Comparison of ENCODE assay signal across 11 cellular contexts in the genomic region with DNA sequence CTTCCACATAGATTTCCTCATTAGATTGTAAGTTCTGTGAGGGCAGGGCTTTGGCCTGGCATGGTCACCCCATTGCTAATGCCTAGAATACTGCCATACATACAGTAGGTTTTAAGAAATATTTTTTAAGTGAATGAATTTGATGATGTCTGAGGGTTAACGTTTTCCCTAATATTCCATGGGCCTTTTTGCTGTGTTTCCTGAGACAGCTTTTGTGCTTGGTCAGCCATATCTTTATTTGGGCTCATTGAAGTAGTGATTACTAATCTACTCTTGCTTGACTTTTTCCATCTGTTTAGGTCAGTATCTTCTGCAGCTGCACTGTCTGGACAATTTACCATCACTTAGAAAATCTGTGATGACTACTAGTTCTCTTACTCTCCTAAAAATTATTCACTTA. TPM values are rescaled to one million over a fixed set of nuclear protein-coding genes. Genes with fewer than 3 reads are reported as not detected.
DNase-seq lines count a peak whose midpoint lies in the region; ATAC-seq, FAIRE-seq and TF ChIP-seq lines count a peak whose summit lies in the region.
"Had no signal": no experiment of that assay in that cellular context is flagged by ENCODE, and none has a peak within 500 bp of the region (broad histone marks: within the 10 kb centered on the region; RNA-seq: fewer than 3 reads in every experiment).

No MANE protein-coding gene starts in this region.

- peaks cover 63% of the 10 kb centered on the region for H3K4me1 ChIP-seq in BLaER1
- peaks cover 29 to 54% of the 10 kb centered on the region in 2 donors for H3K4me1 ChIP-seq in muscle layer of duodenum (ENCODE audit: control insufficient read depth in 1 of 2, insufficient read depth in 2 of 2, low read length in 2 of 2)
- peaks cover 3 to 77% (median 46%) of the 10 kb centered on the region in 3 donors for H3K4me1 ChIP-seq in gastroesophageal sphincter

- H3K4me3 ChIP-seq in BLaER1 = no peak overlapping the region
- H3K4me3 ChIP-seq in muscle layer of duodenum (ENCODE audit: low read depth in 1 of 2, low read length in 2 of 2) = peak overlapping the region in 1 of 2 donors; percentile 8
- H3K4me3 ChIP-seq in gastroesophageal sphincter = no peak overlapping the region

- ATAC-seq in HG02588 (IDR thresholded peaks at IDR 0.05; ENCODE audit: unreplicated experiment) (no peak), gastroesophageal sphincter (no peak)
- ATAC-seq: right cardiac atrium had no signal

- WGBS in gastroesophageal sphincter (ENCODE audit: low coverage in 1 of 2), 2 donors = 0 to 25% methylated on average over 1 of the region's 1 CpG

- H3K4me1 Mint-ChIP-seq in activated naive CD8-positive, alpha-beta T cell treated with anti-CD3 and anti-CD28 coated beads for 36 hours = peaks cover 53% of the 10 kb centered on the region

- no peaks in the 10 kb centered on the region for H3K27me3 Mint-ChIP-seq in activated naive CD8-positive, alpha-beta T cell treated with anti-CD3 and anti-CD28 coated beads for 36 hours

- H3K9ac ChIP-seq in BLaER1 = no peak overlapping the region

- peaks cover 52% of the 10 kb centered on the region for H3K36me3 Mint-ChIP-seq in activated naive CD8-positive, alpha-beta T cell treated with anti-CD3 and anti-CD28 coated beads for 36 hours

- peaks cover 79% of the 10 kb centered on the region for H4K20me1 ChIP-seq in BLaER1

- H3K9me3 ChIP-seq in BLaER1 (no peaks in the 10 kb centered on the region), muscle layer of duodenum (ENCODE audit: control insufficient read depth in 1 of 2, low read length in 2 of 2) (no peaks in the 10 kb centered on the region), gastroesophageal sphincter (no peaks in the 10 kb centered on the region)

- no peaks in the 10 kb centered on the region for H3K27me3 ChIP-seq in BLaER1
- no peaks in the 10 kb centered on the region for H3K27me3 ChIP-seq in muscle layer of duodenum (ENCODE audit: low read depth, low read length)
- no peaks in the 10 kb centered on the region for H3K27me3 ChIP-seq in gastroesophageal sphincter

- no peak for TF ChIP-seq CTCF in gastroesophageal sphincter (IDR thresholded peaks at IDR 0.05)

- H3K27ac ChIP-seq in BLaER1 (no peak overlapping the region), muscle layer of duodenum (ENCODE audit: low read length) (peak overlapping the region; percentile 40), gastroesophageal sphincter (peak overlapping the region in 1 of 4 donors; percentile 63)

- peaks cover 3% of the 10 kb centered on the region for H3K9me3 Mint-ChIP-seq in activated naive CD8-positive, alpha-beta T cell treated with anti-CD3 and anti-CD28 coated beads for 36 hours

- no peak for FAIRE-seq in GM12891 (lab: Jason Lieb, UNC)
- FAIRE-seq: bronchial epithelial cell had no signal

- H3K4me3 Mint-ChIP-seq in activated naive CD8-positive, alpha-beta T cell treated with anti-CD3 and anti-CD28 coated beads for 36 hours = peak overlapping the region; percentile 64

- TF ChIP-seq EP300 in gastroesophageal sphincter (IDR thresholded peaks at IDR 0.05) = no peak

- peak overlapping the region; percentile 61 for H3K4me2 ChIP-seq in BLaER1

- H3K36me3 ChIP-seq in BLaER1 (peaks cover 25% of the 10 kb centered on the region), muscle layer of duodenum (ENCODE audit: control insufficient read depth in 1 of 2, insufficient read depth in 2 of 2, low read length in 2 of 2) (no peaks in the 10 kb centered on the region), gastroesophageal sphincter (peaks cover 0 to 13% of the 10 kb centered on the region in 2 donors)

- H3K27ac Mint-ChIP-seq in activated naive CD8-positive, alpha-beta T cell treated with anti-CD3 and anti-CD28 coated beads for 36 hours = peak overlapping the region; percentile 59

- TF ChIP-seq POLR2A in GM12891 (IDR thresholded peaks at IDR 0.05; ENCODE audit: low read depth, low read length) = no peak
- no peak for TF ChIP-seq POLR2A in gastroesophageal sphincter (IDR thresholded peaks at IDR 0.05)

- no peak for DNase-seq in GM12891 (ENCODE audit: insufficient read length, low spot score)
- DNase-seq in activated naive CD8-positive, alpha-beta T cell treated with anti-CD3 and anti-CD28 coated beads for 36 hours = no peak
- DNase-seq in NCI-H1048 (lab: John Stamatoyannopoulos, UW) = no peak
- no peak for DNase-seq in germinal center (ENCODE audit: low spot score)
- DNase-seq: activated CD4-positive, alpha-beta T cell treated with anti-CD3 and anti-CD28 coated beads for 48 hours; right cardiac atrium had no signal

TF ChIP-seq in GM12891, 5 proteins besides CTCF, POLR2A, EP300 and RAD21:
- TF ChIP-seq POU2F2 (IDR thresholded peaks at IDR 0.05; ENCODE audit: low read depth, low read length) (no peak), POLR2AphosphoS5 (IDR thresholded peaks at IDR 0.05; ENCODE audit: low read depth, low read length) (peak; percentile 30; the same call in 1 of the 2 replicates)

RNA-seq across cellular contexts. Expression of a gene that starts 3.5 kb away (rescaled TPM):
- polyA plus RNA-seq in GM12891 (2012; ENCODE audit: low read depth, missing spikeins) = 265 TPM
- total RNA-seq in activated naive CD8-positive, alpha-beta T cell treated with anti-CD3 and anti-CD28 coated beads for 36 hours = 100 to 1,000 TPM; 301 to 302 TPM
- 100 to 1,000 TPM; 190 to 309 (median 205) TPM for total RNA-seq in gastroesophageal sphincter

RNA-seq across cellular contexts. Expression of a gene that starts 54.6 kb away (rescaled TPM):
- polyA plus RNA-seq in GM12891 (2012; ENCODE audit: low read depth, missing spikeins) = not detected
- total RNA-seq in activated naive CD8-positive, alpha-beta T cell treated with anti-CD3 and anti-CD28 coated beads for 36 hours = not detected
- total RNA-seq in gastroesophageal sphincter = not detected
- total RNA-seq: bronchial epithelial cell had no signal
- polyA plus RNA-seq: right cardiac atrium had no signal
